ENCODE assay signal across 8 cellular contexts in the genomic region with DNA sequence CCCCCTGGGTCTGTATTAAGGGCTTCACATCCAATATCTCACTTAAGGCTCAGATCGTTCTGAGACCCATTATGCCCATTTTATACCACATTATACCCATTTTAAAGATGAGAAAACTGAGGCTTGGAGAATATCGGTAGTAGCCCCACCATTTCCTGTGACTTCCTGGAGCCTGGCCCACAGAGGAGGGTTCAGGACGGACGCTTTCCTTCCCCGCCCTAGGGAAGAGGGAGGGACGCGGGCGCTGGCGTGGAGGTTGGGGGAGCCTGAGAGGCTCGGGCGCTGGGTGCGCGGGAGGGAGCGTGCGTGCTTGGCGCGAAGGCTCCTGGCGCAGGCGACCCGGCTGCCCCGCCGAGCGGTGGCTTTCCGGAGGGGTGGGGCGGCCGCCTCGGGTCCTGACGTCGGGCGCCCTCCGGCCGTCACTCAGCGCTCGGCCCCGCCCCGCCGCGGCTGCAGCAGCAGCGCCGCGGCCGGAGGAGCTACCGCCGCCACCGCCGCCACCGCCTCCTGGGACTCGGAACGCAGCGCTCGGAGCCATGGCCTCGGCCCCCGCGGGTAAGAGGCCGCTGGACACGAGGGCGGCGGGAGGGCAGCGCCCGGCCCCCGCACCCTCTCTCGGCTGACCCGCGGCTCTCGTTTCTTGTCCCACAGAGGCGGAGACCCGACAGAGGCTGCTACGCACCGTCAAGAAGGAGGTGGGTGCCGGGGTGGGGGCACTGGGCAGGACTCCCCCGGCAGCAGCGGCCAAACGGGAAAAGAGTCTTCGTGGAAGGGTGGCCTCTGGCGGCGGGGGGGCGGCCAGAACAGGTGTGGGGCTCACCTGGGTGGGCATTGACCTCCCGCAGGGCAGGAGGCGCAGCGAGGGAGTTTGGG. TPM values are rescaled to one million over a fixed set of nuclear protein-coding genes. Genes with fewer than 3 reads are reported as not detected.
DNase-seq lines count a peak whose midpoint lies in the region; ATAC-seq and TF ChIP-seq lines count a peak whose summit lies in the region.

A gene with protein sequence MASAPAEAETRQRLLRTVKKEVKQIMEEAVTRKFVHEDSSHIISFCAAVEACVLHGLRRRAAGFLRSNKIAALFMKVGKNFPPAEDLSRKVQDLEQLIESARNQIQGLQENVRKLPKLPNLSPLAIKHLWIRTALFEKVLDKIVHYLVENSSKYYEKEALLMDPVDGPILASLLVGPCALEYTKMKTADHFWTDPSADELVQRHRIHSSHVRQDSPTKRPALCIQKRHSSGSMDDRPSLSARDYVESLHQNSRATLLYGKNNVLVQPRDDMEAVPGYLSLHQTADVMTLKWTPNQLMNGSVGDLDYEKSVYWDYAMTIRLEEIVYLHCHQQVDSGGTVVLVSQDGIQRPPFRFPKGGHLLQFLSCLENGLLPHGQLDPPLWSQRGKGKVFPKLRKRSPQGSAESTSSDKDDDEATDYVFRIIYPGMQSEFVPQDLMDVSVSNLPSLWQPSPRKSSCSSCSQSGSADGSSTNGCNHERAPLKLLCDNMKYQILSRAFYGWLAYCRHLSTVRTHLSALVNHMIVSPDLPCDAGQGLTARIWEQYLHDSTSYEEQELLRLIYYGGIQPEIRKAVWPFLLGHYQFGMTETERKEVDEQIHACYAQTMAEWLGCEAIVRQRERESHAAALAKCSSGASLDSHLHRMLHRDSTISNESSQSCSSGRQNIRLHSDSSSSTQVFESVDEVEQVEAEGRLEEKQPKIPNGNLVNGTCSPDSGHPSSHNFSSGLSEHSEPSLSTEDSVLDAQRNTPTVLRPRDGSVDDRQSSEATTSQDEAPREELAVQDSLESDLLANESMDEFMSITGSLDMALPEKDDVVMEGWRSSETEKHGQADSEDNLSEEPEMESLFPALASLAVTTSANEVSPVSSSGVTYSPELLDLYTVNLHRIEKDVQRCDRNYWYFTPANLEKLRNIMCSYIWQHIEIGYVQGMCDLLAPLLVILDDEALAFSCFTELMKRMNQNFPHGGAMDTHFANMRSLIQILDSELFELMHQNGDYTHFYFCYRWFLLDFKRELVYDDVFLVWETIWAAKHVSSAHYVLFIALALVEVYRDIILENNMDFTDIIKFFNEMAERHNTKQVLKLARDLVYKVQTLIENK (plus strand): TSS at position 422 of the 873 bp plus-strand sequence. CDS start 115 bp downstream, at position 537.

- in situ Hi-C loops in Caki2 (cut with HindIII; ENCODE audit: low pct_unique_long_range_greater_than_20kb, low sequenced_read_pairs) = no loop called here

- H3K9me3 Mint-ChIP-seq in endodermal cell = no peaks in the 10 kb centered on the region
- no peaks in the 10 kb centered on the region for H3K9me3 Mint-ChIP-seq in mesothelial cell of epicardium

- ATAC-seq in HG02885 (IDR thresholded peaks at IDR 0.05; ENCODE audit: poor library complexity, unreplicated experiment) (peak; percentile 59), GM21717 (IDR thresholded peaks at IDR 0.05; ENCODE audit: unreplicated experiment) (no peak)

- H3K9ac ChIP-seq in endodermal cell (ENCODE audit: extremely low read depth, low read length, poor library complexity, severe bottlenecking) = no peak within 1 kb of the TSS

- TF ChIP-seq CTCF in endodermal cell (conservative IDR thresholded peaks at IDR 0.05) = no peak
- no peak for TF ChIP-seq CTCF in mesothelial cell of epicardium (IDR thresholded peaks at IDR 0.05; ENCODE audit: unreplicated experiment)

- no peaks in the 10 kb centered on the region for H3K4me1 ChIP-seq in endodermal cell (ENCODE audit: control insufficient read depth, insufficient read depth, low read length)

- no peaks in the 10 kb centered on the region for H3K36me3 ChIP-seq in endodermal cell (ENCODE audit: control insufficient read depth, insufficient read depth, low read length)

- WGBS in endodermal cell (ENCODE audit: insufficient coverage in 1 of 2, insufficient read length in 1 of 2), 2 experiments = 3 to 6% methylated on average over 16 to 80 of the region's 80 CpGs

- DNase-seq in Caki2 (ENCODE audit: low read depth) = peak; percentile 89
- DNase-seq in NOMO-1 (lab: John Stamatoyannopoulos, UW; ENCODE audit: unreplicated experiment in 2 of 2) = peak; percentile 56 to 73
- peak; percentile 39 for DNase-seq in activated CD8-positive, alpha-beta memory T cell treated with anti-CD3 and anti-CD28 coated beads, Interleukin-2, amount 50 U/mL, for 24 hours (ENCODE audit: extremely low read depth)
- DNase-seq in endodermal cell = peak; percentile 95
- peak; percentile 64 to 77 for DNase-seq in mesothelial cell of epicardium (ENCODE audit: low spot score in 2 of 2, unreplicated experiment in 2 of 2)
- DNase-seq in stimulated activated CD8-positive, alpha-beta memory T cell treated with anti-CD3 and anti-CD28 coated beads, Interleukin-15, amount 100 ng/mL, for 24 hours (ENCODE audit: low read depth) = peak; percentile 51

- H3K27me3 Mint-ChIP-seq in endodermal cell (ENCODE audit: insufficient read depth) (peaks cover 12% of the 10 kb centered on the region), mesothelial cell of epicardium (ENCODE audit: low read depth) (peaks cover 16% of the 10 kb centered on the region)

- peak within 1 kb of the TSS; percentile 77 for H3K4me3 ChIP-seq in endodermal cell (ENCODE audit: low read length)

- H3K27me3 ChIP-seq in endodermal cell (ENCODE audit: control insufficient read depth, insufficient read depth, low read length, poor library complexity, severe bottlenecking) = peaks cover 6% of the 10 kb centered on the region

- no peaks in the 10 kb centered on the region for H3K9me3 ChIP-seq in endodermal cell (ENCODE audit: control insufficient read depth, low read length)

- H3K4me3 Mint-ChIP-seq in endodermal cell = peak within 1 kb of the TSS; percentile 68
- peak within 1 kb of the TSS; percentile 64 for H3K4me3 Mint-ChIP-seq in mesothelial cell of epicardium

- H3K4me1 Mint-ChIP-seq in endodermal cell = peaks cover 8% of the 10 kb centered on the region
- H3K4me1 Mint-ChIP-seq in mesothelial cell of epicardium = peaks cover 5% of the 10 kb centered on the region

- no peak within 1 kb of the TSS for H3K27ac ChIP-seq in endodermal cell (ENCODE audit: low read depth, low read length)

- H3K27ac Mint-ChIP-seq in endodermal cell (peak within 1 kb of the TSS; percentile 68), mesothelial cell of epicardium (no peak within 1 kb of the TSS)

- H3K36me3 Mint-ChIP-seq in endodermal cell (ENCODE audit: low read depth) = no peaks in the 10 kb centered on the region
- no peaks in the 10 kb centered on the region for H3K36me3 Mint-ChIP-seq in mesothelial cell of epicardium

RNA-seq across cellular contexts. Expression of the gene that starts here (rescaled TPM):
- total RNA-seq in Caki2 (2014; rRNA removed; shearing (Covaris generic); ENCODE audit: low replicate concordance) = 0.06 and 0.27 TPM in 2 replicates
- total RNA-seq in endodermal cell = 1 to 10 TPM; 1.6 to 3.0 TPM
- polyA plus RNA-seq in endodermal cell (2013, experiment 1 of 2) = 1.2 TPM
- polyA plus RNA-seq in endodermal cell (2013, experiment 2 of 2) = 0.95 TPM
- 1.1 to 1.7 TPM (median 1.2 TPM) in 3 replicates for total RNA-seq in mesothelial cell of epicardium

Comparison
In these comparisons a context has a peak if more than half of its experiments do, and no peak if none do; other contexts are left out.
1. Peak in DNase-seq in Caki2; RNA of the gene not detected or under 1 TPM.
2. DNase-seq: peak in every context shown above with its lines; median percentile 95 in endodermal cell; 89 in Caki2; 70 in mesothelial cell of epicardium; 64 in NOMO-1; 51 in stimulated activated CD8-positive, alpha-beta memory T cell treated with anti-CD3 and anti-CD28 coated beads, Interleukin-15, amount 100 ng/mL, for 24 hours; 39 in activated CD8-positive, alpha-beta memory T cell treated with anti-CD3 and anti-CD28 coated beads, Interleukin-2, amount 50 U/mL, for 24 hours.